ENCODE assay signal across 8 cellular contexts in genomic region chr2:121095257-121096080, GRCh38.
DNase-seq lines count a peak whose midpoint lies in the region; ATAC-seq, FAIRE-seq and TF ChIP-seq lines count a peak whose summit lies in the region.

No MANE protein-coding gene starts in this region.

- no peak overlapping the region for H3K4me3 ChIP-seq in heart right ventricle
- H3K4me3 ChIP-seq in small intestine (ENCODE audit: low read depth in 1 of 2, low read length in 2 of 2): no peak overlapping the region

- FAIRE-seq in small intestine (lab: Jason Lieb, UNC): no peak

- H3K27me3 ChIP-seq in heart right ventricle (peaks cover 0 to 14% (median 0%) of the 10 kb centered on the region in 7 donors), small intestine (ENCODE audit: control insufficient read depth in 2 of 2, insufficient read depth in 2 of 2, low read length in 2 of 2) (no peaks in the 10 kb centered on the region)

- no peaks in the 10 kb centered on the region for H3K4me1 Mint-ChIP-seq in activated CD4-positive, alpha-beta memory T cell treated with anti-CD3 and anti-CD28 coated beads, Interleukin-2, amount 10 ng/mL, durations not matched to agents 7 days and 5 days
- H3K4me1 Mint-ChIP-seq in T-helper 2 cell treated with Interferon-gamma antibody and Interleukin-4, amounts not matched to agents 5 μg/mL and 100 μg/mL, for 36 hours (ENCODE audit: low read depth): no peaks in the 10 kb centered on the region

- peaks cover 3% of the 10 kb centered on the region for H3K27me3 Mint-ChIP-seq in activated CD4-positive, alpha-beta memory T cell treated with anti-CD3 and anti-CD28 coated beads, Interleukin-2, amount 10 ng/mL, durations not matched to agents 7 days and 5 days
- no peaks in the 10 kb centered on the region for H3K27me3 Mint-ChIP-seq in T-helper 2 cell treated with Interferon-gamma antibody and Interleukin-4, amounts not matched to agents 5 μg/mL and 100 μg/mL, for 36 hours (ENCODE audit: low read depth)

- H3K27ac Mint-ChIP-seq in activated CD4-positive, alpha-beta memory T cell treated with anti-CD3 and anti-CD28 coated beads, Interleukin-2, amount 10 ng/mL, durations not matched to agents 7 days and 5 days: no peak overlapping the region
- H3K27ac Mint-ChIP-seq in T-helper 2 cell treated with Interferon-gamma antibody and Interleukin-4, amounts not matched to agents 5 μg/mL and 100 μg/mL, for 36 hours: no peak overlapping the region

- DNase-seq in DMS 273 (lab: John Stamatoyannopoulos, UW; ENCODE audit: unreplicated experiment) (peak; percentile 88), NCI-H1930 (lab: John Stamatoyannopoulos, UW) (peak; percentile 11 to 36), heart right ventricle (peak; percentile 41 to 74), small intestine (peak; percentile 72)
- peak; percentile 28 for DNase-seq in activated CD4-positive, alpha-beta memory T cell treated with anti-CD3 and anti-CD28 coated beads, Interleukin-2, amount 10 ng/mL, durations not matched to agents 7 days and 5 days
- no peak for DNase-seq in T-helper 2 cell treated with Interferon-gamma antibody and Interleukin-4, amounts not matched to agents 5 μg/mL and 100 μg/mL, for 36 hours (ENCODE audit: low spot score)

- H3K36me3 ChIP-seq in heart right ventricle (no peaks in the 10 kb centered on the region), small intestine (ENCODE audit: control insufficient read depth in 2 of 2, insufficient read depth in 2 of 2, low read length in 2 of 2) (no peaks in the 10 kb centered on the region)

- H3K9me3 ChIP-seq in heart right ventricle (no peaks in the 10 kb centered on the region), small intestine (ENCODE audit: control insufficient read depth, low read depth) (no peaks in the 10 kb centered on the region)

- ATAC-seq in GM21360 (IDR thresholded peaks at IDR 0.05; ENCODE audit: unreplicated experiment) (peak; percentile 63), heart right ventricle (peak in 7 of 8 donors; percentile 47 to 71 (median 54)), GM19467 (IDR thresholded peaks at IDR 0.05; ENCODE audit: unreplicated experiment) (no peak)

- no peak overlapping the region for H3K27ac ChIP-seq in heart right ventricle
- H3K27ac ChIP-seq in small intestine (ENCODE audit: low read depth in 1 of 2, low read length in 1 of 2): no peak overlapping the region

- H3K4me1 ChIP-seq in heart right ventricle: peaks cover 0 to 12% (median 0%) of the 10 kb centered on the region in 9 donors
- no peaks in the 10 kb centered on the region for H3K4me1 ChIP-seq in small intestine (ENCODE audit: control insufficient read depth in 2 of 2, insufficient read depth in 1 of 2, low read depth in 1 of 2, low read length in 1 of 2)

- H3K4me3 Mint-ChIP-seq in activated CD4-positive, alpha-beta memory T cell treated with anti-CD3 and anti-CD28 coated beads, Interleukin-2, amount 10 ng/mL, durations not matched to agents 7 days and 5 days: no peak overlapping the region
- H3K4me3 Mint-ChIP-seq in T-helper 2 cell treated with Interferon-gamma antibody and Interleukin-4, amounts not matched to agents 5 μg/mL and 100 μg/mL, for 36 hours: no peak overlapping the region

- peak; percentile 35 to 73 (median 65) for TF ChIP-seq CTCF in heart right ventricle (IDR thresholded peaks at IDR 0.05)

- intact Hi-C loops in heart right ventricle (cut with DNase I): loop anchor here in 8 of 10 donors (1.0 to 10.0 kb wide), 7 partner anchors 229 to 262 kb away; no protein-coding TSS in a partner anchor

- CTCF ChIA-PET in activated CD4-positive, alpha-beta memory T cell treated with anti-CD3 and anti-CD28 coated beads, Interleukin-2, amount 10 ng/mL, durations not matched to agents 7 days and 5 days (lab: Charles Lee): interaction anchor here (1.3 to 1.6 kb wide), 3 partner anchors 11 to 16 kb away, joined by 3 to 6 read pairs (median 3); no protein-coding TSS in a partner anchor

- POLR2A ChIA-PET in activated CD4-positive, alpha-beta memory T cell treated with anti-CD3 and anti-CD28 coated beads, Interleukin-2, amount 10 ng/mL, durations not matched to agents 7 days and 5 days (lab: Charles Lee): no interaction called here

- no peaks in the 10 kb centered on the region for H3K9me3 Mint-ChIP-seq in activated CD4-positive, alpha-beta memory T cell treated with anti-CD3 and anti-CD28 coated beads, Interleukin-2, amount 10 ng/mL, durations not matched to agents 7 days and 5 days
- H3K9me3 Mint-ChIP-seq in T-helper 2 cell treated with Interferon-gamma antibody and Interleukin-4, amounts not matched to agents 5 μg/mL and 100 μg/mL, for 36 hours: no peaks in the 10 kb centered on the region

- no peaks in the 10 kb centered on the region for H3K36me3 Mint-ChIP-seq in activated CD4-positive, alpha-beta memory T cell treated with anti-CD3 and anti-CD28 coated beads, Interleukin-2, amount 10 ng/mL, durations not matched to agents 7 days and 5 days (ENCODE audit: low read depth)
- no peaks in the 10 kb centered on the region for H3K36me3 Mint-ChIP-seq in T-helper 2 cell treated with Interferon-gamma antibody and Interleukin-4, amounts not matched to agents 5 μg/mL and 100 μg/mL, for 36 hours (ENCODE audit: low read depth)

- WGBS in heart right ventricle, 2 donors: 31 to 32% methylated on average over 19 of the region's 19 CpGs
- WGBS in small intestine, 3 donors: 32 to 34% (median 32%) methylated on average over 19 of the region's 19 CpGs
